In genomic region chr21:21345872-21346271, GRCh38 we compare ENCODE assay signal across 11 cellular contexts.
"Had no signal": no experiment of that assay in that cellular context is flagged by ENCODE, and none has a peak within 500 bp of the region (broad histone marks: within the 10 kb centered on the region; RNA-seq: fewer than 3 reads in every experiment).

No MANE protein-coding gene starts in this region.

- DNase-seq: GM23248, GOT3, H7, H9, HCEC 1CT, HFFc6 had no signal

- H3K36me3 ChIP-seq: HAP-1 had no signal

- H3K9me3 ChIP-seq: HAP-1 had no signal

- ATAC-seq: GM23338, HCT116 had no signal

- H3K4me3 ChIP-seq: GM23248, GM23338, HAP-1 had no signal

- H2AFZ ChIP-seq: GM23248, GM23338 had no signal

- H3K4me2 ChIP-seq: GM23338 had no signal

- FAIRE-seq: H1, H54 had no signal

- H3K27ac ChIP-seq: GM23248 had no signal

- H3K9ac ChIP-seq: GM23248 had no signal

- H3K4me1 ChIP-seq: HAP-1 had no signal
